ENCODE assay signal across 1 cellular context in genomic region chr16:4317471-4318170, GRCh38.
TF ChIP-seq lines count a peak whose summit lies in the region.

No MANE protein-coding gene starts in this region.

TF ChIP-seq in A549, 52 proteins besides CTCF, POLR2A, EP300 and RAD21 (continued from another document):
- TF ChIP-seq ATOH8 (CRISPR knock-in tag; IDR thresholded peaks at IDR 0.05; ENCODE audit: low read depth) (no peak), HMGXB4 (CRISPR knock-in tag; IDR thresholded peaks at IDR 0.05; ENCODE audit: borderline replicate concordance) (no peak), GATA3 (IDR thresholded peaks at IDR 0.05; ENCODE audit: borderline replicate concordance) (0 out of 2 replicates have a peak, but pooled peaks have one; percentile 34), FOSB (CRISPR knock-in tag; IDR thresholded peaks at IDR 0.05) (no peak), HES2 (IDR thresholded peaks at IDR 0.05) (no peak), PHF8 (IDR thresholded peaks at IDR 0.05; ENCODE audit: borderline replicate concordance, low read depth) (no peak), POLR2AphosphoS2 (conservative IDR thresholded peaks at IDR 0.05; ENCODE audit: low read length) (no peak), HOXB13 (CRISPR knock-in tag; IDR thresholded peaks at IDR 0.05; ENCODE audit: low read depth) (no peak)
